ENCODE assay signal across 22 cellular contexts in genomic region chr5:116510525-116510924, GRCh38.
"Had no signal": no experiment of that assay in that cellular context is flagged by ENCODE, and none has a peak within 500 bp of the region (broad histone marks: within the 10 kb centered on the region; RNA-seq: fewer than 3 reads in every experiment).

No MANE protein-coding gene starts in this region.

- H3K27ac Mint-ChIP-seq: activated CD8-positive, alpha-beta T cell treated with anti-CD3 and anti-CD28 coated beads for 36 hours; activated naive CD4-positive, alpha-beta T cell treated with anti-CD3 and anti-CD28 coated beads, Interleukin-2, amount 50 U/mL, for 24 hours; natural killer cell had no signal

- DNase-seq: activated CD4-positive, alpha-beta T cell treated with anti-CD3 and anti-CD28 coated beads for 4 hours; activated CD8-positive, alpha-beta T cell treated with anti-CD3 and anti-CD28 coated beads for 36 hours; activated effector memory CD4-positive, alpha-beta T cell treated with anti-CD3 and anti-CD28 coated beads, Interleukin-2, amount 50 U/mL, for 16 hours; activated T-cell treated with anti-CD3 and anti-CD28 coated beads, Interleukin-2, amount 50 U/mL, for 4 hours; adrenal gland; effector CD8-positive, alpha-beta T cell; gastrocnemius medialis; islet precursor cell; mammary epithelial cell; mucosa of descending colon; natural killer cell; psoas muscle; spleen; stimulated activated CD4-positive, alpha-beta T cell treated with anti-CD3 and anti-CD28 coated beads, Interleukin-2, amount 100 ng/mL, for 24 hours; stomach had no signal

- H3K36me3 ChIP-seq: adrenal gland, gastrocnemius medialis, spleen, stomach, thoracic aorta had no signal

- H3K9me3 Mint-ChIP-seq: activated CD8-positive, alpha-beta T cell treated with anti-CD3 and anti-CD28 coated beads for 36 hours; activated naive CD4-positive, alpha-beta T cell treated with anti-CD3 and anti-CD28 coated beads, Interleukin-2, amount 50 U/mL, for 24 hours; central memory CD8-positive, alpha-beta T cell had no signal

- ATAC-seq: activated CD8-positive, alpha-beta T cell treated with anti-CD3 and anti-CD28 coated beads for 36 hours; activated T-cell treated with anti-CD3 and anti-CD28 coated beads, Interleukin-2, amount 50 U/mL, for 4 hours; gastrocnemius medialis; left lobe of liver; mucosa of descending colon; natural killer cell; psoas muscle; sciatic nerve had no signal

- H3K27me3 ChIP-seq: adrenal gland, gastrocnemius medialis, spleen, stomach had no signal

- H3K27me3 Mint-ChIP-seq: activated CD8-positive, alpha-beta T cell treated with anti-CD3 and anti-CD28 coated beads for 36 hours; activated naive CD4-positive, alpha-beta T cell treated with anti-CD3 and anti-CD28 coated beads, Interleukin-2, amount 50 U/mL, for 24 hours; brain; central memory CD8-positive, alpha-beta T cell had no signal

- H3K27ac ChIP-seq: gastrocnemius medialis, psoas muscle, spleen, stomach, thoracic aorta, VCaP had no signal

- H3K4me3 ChIP-seq: adrenal gland, gastrocnemius medialis, mucosa of descending colon, psoas muscle, spleen, stomach, thoracic aorta had no signal

- H3K9me3 ChIP-seq: adrenal gland, gastrocnemius medialis, mucosa of descending colon, psoas muscle, stomach, thoracic aorta had no signal

- H3K4me3 Mint-ChIP-seq: activated CD8-positive, alpha-beta T cell treated with anti-CD3 and anti-CD28 coated beads for 36 hours; activated naive CD4-positive, alpha-beta T cell treated with anti-CD3 and anti-CD28 coated beads, Interleukin-2, amount 50 U/mL, for 24 hours; activated T-cell treated with anti-CD3 and anti-CD28 coated beads, Interleukin-2, amount 50 U/mL, for 4 hours; brain; central memory CD8-positive, alpha-beta T cell; natural killer cell had no signal

- H3K4me1 Mint-ChIP-seq: activated naive CD4-positive, alpha-beta T cell treated with anti-CD3 and anti-CD28 coated beads, Interleukin-2, amount 50 U/mL, for 24 hours; central memory CD8-positive, alpha-beta T cell; natural killer cell had no signal
